ENCODE assay signal across 8 cellular contexts in genomic region chr22:29765905-29766631, GRCh38. TPM values are rescaled to one million over a fixed set of nuclear protein-coding genes. Genes with fewer than 3 reads are reported as not detected.
DNase-seq lines count a peak whose midpoint lies in the region; ATAC-seq, FAIRE-seq and TF ChIP-seq lines count a peak whose summit lies in the region.

No MANE protein-coding gene starts in this region.

- H3K36me3 ChIP-seq in HUES64 (ENCODE audit: insufficient read depth, low read length) = peaks cover 14% of the 10 kb centered on the region
- peaks cover 3 to 11% of the 10 kb centered on the region in 2 donors for H3K36me3 ChIP-seq in small intestine (ENCODE audit: control insufficient read depth in 2 of 2, insufficient read depth in 2 of 2, low read length in 2 of 2)

- no peaks in the 10 kb centered on the region for H3K27me3 Mint-ChIP-seq in activated T-cell treated with anti-CD3 and anti-CD28 coated beads, Interleukin-2, amount 50 U/mL, for 24 hours

- H3K27me3 ChIP-seq in AG04450 (ENCODE audit: control insufficient read depth, insufficient read depth, low read length) (no peaks in the 10 kb centered on the region), HUES64 (ENCODE audit: insufficient read depth, low read length) (no peaks in the 10 kb centered on the region), small intestine (ENCODE audit: control insufficient read depth in 2 of 2, insufficient read depth in 2 of 2, low read length in 2 of 2) (no peaks in the 10 kb centered on the region)

- WGBS in HUES64 = 59% methylated on average over 15 of the region's 15 CpGs
- 52 to 55% (median 52%) methylated on average over 15 of the region's 15 CpGs for WGBS in small intestine, 3 donors

- no peaks in the 10 kb centered on the region for H3K9me3 ChIP-seq in AG04450 (ENCODE audit: control insufficient read depth, insufficient read depth, low read length)
- no peaks in the 10 kb centered on the region for H3K9me3 ChIP-seq in HUES64 (ENCODE audit: insufficient read depth, low read depth, low read length)
- no peaks in the 10 kb centered on the region for H3K9me3 ChIP-seq in small intestine (ENCODE audit: control insufficient read depth, low read depth)

- peak overlapping the region; percentile 100 for H3K4me3 Mint-ChIP-seq in activated T-cell treated with anti-CD3 and anti-CD28 coated beads, Interleukin-2, amount 50 U/mL, for 24 hours

- DNase-seq in AG04450 (ENCODE audit: low read depth, low spot score) (no peak), GM19238 (ENCODE audit: insufficient read length, low spot score) (peak; percentile 32), left ventricle myocardium superior (no peak), small intestine (peak; percentile 74), middle frontal gyrus (ENCODE audit: extremely low spot score, low spot score) (no peak)
- no peak for DNase-seq in activated T-cell treated with anti-CD3 and anti-CD28 coated beads, Interleukin-2, amount 50 U/mL, for 24 hours

- intact Hi-C loops in left ventricle myocardium superior (cut with micrococcal nuclease) = loop anchor here (5.0 kb wide), 1 partner anchor 71 kb away; the partner anchor contains the start of gene ASCC2

- peaks cover 40% of the 10 kb centered on the region for H3K36me3 Mint-ChIP-seq in activated T-cell treated with anti-CD3 and anti-CD28 coated beads, Interleukin-2, amount 50 U/mL, for 24 hours (ENCODE audit: low read depth)

- H3K9me3 Mint-ChIP-seq in activated T-cell treated with anti-CD3 and anti-CD28 coated beads, Interleukin-2, amount 50 U/mL, for 24 hours = no peaks in the 10 kb centered on the region

- H3K4me1 ChIP-seq in HUES64 (ENCODE audit: insufficient read depth, low read length) (peaks cover 6% of the 10 kb centered on the region; the same call in 1 of the 2 replicates), small intestine (ENCODE audit: control insufficient read depth in 2 of 2, insufficient read depth in 1 of 2, low read depth in 1 of 2, low read length in 1 of 2) (peaks cover 0 to 12% of the 10 kb centered on the region in 2 donors)

- no peak for FAIRE-seq in small intestine (lab: Jason Lieb, UNC)

- peak; percentile 0 for ATAC-seq in left ventricle myocardium superior
- ATAC-seq in HG03196 (IDR thresholded peaks at IDR 0.05; ENCODE audit: unreplicated experiment) = no peak

- TF ChIP-seq CTCF in AG04450 (IDR thresholded peaks at IDR 0.05; ENCODE audit: low read depth, low read length) = no peak

- POLR2A ChIA-PET in AG04450 (lab: Yijun Ruan, JAX) = interaction anchor here (0.8 to 1.3 kb wide), 4 partner anchors 16 to 117 kb away, joined by 3 to 5 read pairs (median 4); no protein-coding TSS in a partner anchor

- peaks cover 45% of the 10 kb centered on the region for H3K4me1 Mint-ChIP-seq in activated T-cell treated with anti-CD3 and anti-CD28 coated beads, Interleukin-2, amount 50 U/mL, for 24 hours (ENCODE audit: low read depth)

- peak overlapping the region; percentile 99 for H3K27ac Mint-ChIP-seq in activated T-cell treated with anti-CD3 and anti-CD28 coated beads, Interleukin-2, amount 50 U/mL, for 24 hours

- CTCF ChIA-PET in AG04450 (lab: Charles Lee) = interaction anchor here (1.0 to 1.5 kb wide), 2 partner anchors 77 to 239 kb away, joined by 3 to 5 read pairs; no protein-coding TSS in a partner anchor

- peak overlapping the region; percentile 81 for H3K9ac ChIP-seq in HUES64 (ENCODE audit: low read depth, low read length)

- H3K4me3 ChIP-seq in AG04450 (ENCODE audit: low read depth, low read length) = peak overlapping the region; percentile 92
- peak overlapping the region; percentile 84 for H3K4me3 ChIP-seq in HUES64 (ENCODE audit: low read length)
- peak overlapping the region; percentile 56 to 66 for H3K4me3 ChIP-seq in small intestine (ENCODE audit: low read depth in 1 of 2, low read length in 2 of 2)

- no peak overlapping the region for H3K27ac ChIP-seq in AG04450 (ENCODE audit: low read depth, low read length)
- peak overlapping the region; percentile 53 for H3K27ac ChIP-seq in HUES64 (ENCODE audit: low read depth, low read length)
- peak overlapping the region; percentile 89 to 91 for H3K27ac ChIP-seq in small intestine (ENCODE audit: low read depth in 1 of 2, low read length in 1 of 2)

RNA-seq across cellular contexts. Expression of gene ZMAT5, which starts 0.7 kb away (rescaled TPM):
- polyA plus RNA-seq in AG04450 (2011; rRNA removed) (16.4 and 24.3 TPM in 2 replicates), small intestine (10 to 100 TPM; 17.1 to 36.5 (median 29.7) TPM)
- 9.0 and 9.3 TPM in 2 replicates for polyA minus RNA-seq in AG04450 (2011; rRNA and poly(A)+ RNA removed)
- polyA plus RNA-seq in HUES64 (2013, experiment 1 of 2) = 15.0 TPM
- 16.5 TPM for polyA plus RNA-seq in HUES64 (2013, experiment 2 of 2)
- total RNA-seq in left ventricle myocardium superior = 21.6 TPM

RNA-seq across cellular contexts. Expression of gene UQCR10, which starts 1.1 kb away (rescaled TPM):
- polyA plus RNA-seq in AG04450 (2011; rRNA removed) (170 and 197 TPM in 2 replicates), small intestine (100 to 1,000 TPM; 257 to 564 (median 430) TPM)
- polyA minus RNA-seq in AG04450 (2011; rRNA and poly(A)+ RNA removed) = 109 and 115 TPM in 2 replicates
- 135 TPM for polyA plus RNA-seq in HUES64 (2013, experiment 1 of 2)
- polyA plus RNA-seq in HUES64 (2013, experiment 2 of 2) = 129 TPM
- total RNA-seq in left ventricle myocardium superior = 402 TPM

RNA-seq across cellular contexts. Expression of gene CABP7, which starts 46.3 kb away (rescaled TPM):
- polyA plus RNA-seq in AG04450 (2011; rRNA removed) = 0.04 TPM in 1 of 2 replicates, not detected in the other
- polyA minus RNA-seq in AG04450 (2011; rRNA and poly(A)+ RNA removed) = not detected in 2 replicates
- 0.85 TPM for polyA plus RNA-seq in HUES64 (2013, experiment 1 of 2)
- polyA plus RNA-seq in HUES64 (2013, experiment 2 of 2) = 0.76 TPM
- total RNA-seq in left ventricle myocardium superior = not detected
- polyA plus RNA-seq in small intestine = 1 to 10 TPM in 1 of 3 donors, under 1 TPM in 2; 0.27 to 1.8 (median 0.89) TPM

Comparison
In these comparisons a context has a peak if more than half of its experiments do, and no peak if none do; other contexts are left out.
1. DNase-seq: peak in GM19238 (single experiment) and small intestine (single experiment); none in AG04450 (single experiment), activated T-cell treated with anti-CD3 and anti-CD28 coated beads, Interleukin-2, amount 50 U/mL, for 24 hours (single experiment), left ventricle myocardium superior (single experiment) and middle frontal gyrus (single experiment).
2. Peak in every context shown above with its lines, with median percentiles within 50 percentile points of each other: H3K4me3 ChIP-seq.